In genomic region chr1:55071477-55071876, GRCh38 we compare ENCODE assay signal across 8 cellular contexts. TPM values are rescaled to one million over a fixed set of nuclear protein-coding genes. Genes with fewer than 3 reads are reported as not detected.
DNase-seq lines count a peak whose midpoint lies in the region; ATAC-seq, FAIRE-seq and TF ChIP-seq lines count a peak whose summit lies in the region.

No MANE protein-coding gene starts in this region.

- dilution Hi-C loops in keratinocyte (cut with MboI; ENCODE audit: extremely low pct_ligation_motif_present, low sequenced_read_pairs) = no loop called here

- H3K4me1 Mint-ChIP-seq in activated CD8-positive, alpha-beta memory T cell treated with anti-CD3 and anti-CD28 coated beads, Interleukin-2, amount 10 ng/mL, durations not matched to agents 7 days and 5 days = peaks cover 31% of the 10 kb centered on the region
- peaks cover 41% of the 10 kb centered on the region for H3K4me1 Mint-ChIP-seq in activated T-helper 2 cell treated with anti-CD3 and anti-CD28 coated beads, Interferon-gamma antibody, Interleukin-2, Interleukin-4, amounts not matched to agents 10 μg/mL and 5 μg/mL and 100 μg/mL, durations not matched to agents 14 hours and 24 hours and 36 hours (ENCODE audit: low read depth)

- no peak for TF ChIP-seq POLR2A in Peyer's patch (IDR thresholded peaks at IDR 0.05)

- TF ChIP-seq CTCF in keratinocyte (optimal IDR thresholded peaks at IDR 0.05 in 1 of 3, IDR thresholded peaks at IDR 0.05 in 1 of 3, conservative IDR thresholded peaks at IDR 0.05 in 1 of 3; ENCODE audit: extremely low read depth in 1 of 3, insufficient read depth in 2 of 3, low read length in 3 of 3) = peak; percentile 55 to 82 (median 65)
- TF ChIP-seq CTCF in Peyer's patch (IDR thresholded peaks at IDR 0.05) = peak in 2 of 6 experiments; percentile 11 to 23

- H3K4me3 Mint-ChIP-seq in activated CD8-positive, alpha-beta memory T cell treated with anti-CD3 and anti-CD28 coated beads, Interleukin-2, amount 10 ng/mL, durations not matched to agents 7 days and 5 days = no peak overlapping the region
- H3K4me3 Mint-ChIP-seq in activated T-helper 2 cell treated with anti-CD3 and anti-CD28 coated beads, Interferon-gamma antibody, Interleukin-2, Interleukin-4, amounts not matched to agents 10 μg/mL and 5 μg/mL and 100 μg/mL, durations not matched to agents 14 hours and 24 hours and 36 hours (ENCODE audit: low read depth) = no peak overlapping the region

- H3K9me3 Mint-ChIP-seq in activated CD8-positive, alpha-beta memory T cell treated with anti-CD3 and anti-CD28 coated beads, Interleukin-2, amount 10 ng/mL, durations not matched to agents 7 days and 5 days (ENCODE audit: low read depth) = no peaks in the 10 kb centered on the region
- no peaks in the 10 kb centered on the region for H3K9me3 Mint-ChIP-seq in activated T-helper 2 cell treated with anti-CD3 and anti-CD28 coated beads, Interferon-gamma antibody, Interleukin-2, Interleukin-4, amounts not matched to agents 10 μg/mL and 5 μg/mL and 100 μg/mL, durations not matched to agents 14 hours and 24 hours and 36 hours

- no peaks in the 10 kb centered on the region for H3K27me3 Mint-ChIP-seq in activated CD8-positive, alpha-beta memory T cell treated with anti-CD3 and anti-CD28 coated beads, Interleukin-2, amount 10 ng/mL, durations not matched to agents 7 days and 5 days
- no peaks in the 10 kb centered on the region for H3K27me3 Mint-ChIP-seq in activated T-helper 2 cell treated with anti-CD3 and anti-CD28 coated beads, Interferon-gamma antibody, Interleukin-2, Interleukin-4, amounts not matched to agents 10 μg/mL and 5 μg/mL and 100 μg/mL, durations not matched to agents 14 hours and 24 hours and 36 hours (ENCODE audit: low read depth)

- H3K4me1 ChIP-seq in keratinocyte (ENCODE audit: control insufficient read depth, extremely low read depth, insufficient read depth, low read length) (no peaks in the 10 kb centered on the region), Peyer's patch (no peaks in the 10 kb centered on the region)

- no peak overlapping the region for H3K9ac ChIP-seq in keratinocyte (ENCODE audit: control insufficient read depth, extremely low read depth, insufficient read depth, low read length)

- FAIRE-seq in keratinocyte (lab: Jason Lieb, UNC) = peak; percentile 81

- no peaks in the 10 kb centered on the region for H3K79me2 ChIP-seq in keratinocyte (ENCODE audit: control insufficient read depth, insufficient read depth, low read length)

- H3K27ac Mint-ChIP-seq in activated CD8-positive, alpha-beta memory T cell treated with anti-CD3 and anti-CD28 coated beads, Interleukin-2, amount 10 ng/mL, durations not matched to agents 7 days and 5 days = no peak overlapping the region
- peak overlapping the region; percentile 39 for H3K27ac Mint-ChIP-seq in activated T-helper 2 cell treated with anti-CD3 and anti-CD28 coated beads, Interferon-gamma antibody, Interleukin-2, Interleukin-4, amounts not matched to agents 10 μg/mL and 5 μg/mL and 100 μg/mL, durations not matched to agents 14 hours and 24 hours and 36 hours

- H3K36me3 ChIP-seq in keratinocyte (ENCODE audit: control insufficient read depth in 2 of 2, extremely low read depth in 1 of 2, insufficient read depth in 2 of 2, low read length in 2 of 2) (peaks cover 31 to 58% of the 10 kb centered on the region in 2 experiments), Peyer's patch (peaks cover 0 to 94% (median 0%) of the 10 kb centered on the region in 3 donors)

- H3K36me3 Mint-ChIP-seq in activated CD8-positive, alpha-beta memory T cell treated with anti-CD3 and anti-CD28 coated beads, Interleukin-2, amount 10 ng/mL, durations not matched to agents 7 days and 5 days = peaks cover 60% of the 10 kb centered on the region
- H3K36me3 Mint-ChIP-seq in activated T-helper 2 cell treated with anti-CD3 and anti-CD28 coated beads, Interferon-gamma antibody, Interleukin-2, Interleukin-4, amounts not matched to agents 10 μg/mL and 5 μg/mL and 100 μg/mL, durations not matched to agents 14 hours and 24 hours and 36 hours (ENCODE audit: low read depth) = peaks cover 85% of the 10 kb centered on the region

- H2AFZ ChIP-seq in keratinocyte (ENCODE audit: control insufficient read depth, low read length) = no peak overlapping the region

- intact Hi-C loops in activated T-helper 2 cell treated with anti-CD3 and anti-CD28 coated beads, Interferon-gamma antibody, Interleukin-2, Interleukin-4, amounts not matched to agents 10 μg/mL and 5 μg/mL and 100 μg/mL, durations not matched to agents 14 hours and 24 hours and 36 hours (cut with micrococcal nuclease) = loop anchor here (1.0 kb wide), 1 partner anchor 267 kb away; no protein-coding TSS in a partner anchor

- CTCF ChIA-PET in activated CD8-positive, alpha-beta memory T cell treated with anti-CD3 and anti-CD28 coated beads, Interleukin-2, amount 10 ng/mL, durations not matched to agents 7 days and 5 days (lab: Charles Lee) = interaction anchor here (0.9 to 1.1 kb wide), 2 partner anchors 10 to 266 kb away, joined by 3 to 4 read pairs; no protein-coding TSS in a partner anchor

- H4K20me1 ChIP-seq in keratinocyte (ENCODE audit: control insufficient read depth, extremely low read depth, insufficient read depth, low read length) = peaks cover 5% of the 10 kb centered on the region

- peak; percentile 41 for DNase-seq in activated CD8-positive, alpha-beta memory T cell treated with anti-CD3 and anti-CD28 coated beads, Interleukin-2, amount 10 ng/mL, durations not matched to agents 7 days and 5 days
- DNase-seq in activated CD8-positive, alpha-beta memory T cell treated with anti-CD3 and anti-CD28 coated beads for 24 hours = no peak
- DNase-seq in NCI-H1694 treated with DMSO at 0.1 percent for 48 hours (lab: John Stamatoyannopoulos, UW) = peak; percentile 68
- DNase-seq in activated T-helper 2 cell treated with anti-CD3 and anti-CD28 coated beads, Interferon-gamma antibody, Interleukin-2, Interleukin-4, amounts not matched to agents 10 μg/mL and 5 μg/mL and 100 μg/mL, durations not matched to agents 14 hours and 24 hours and 36 hours (ENCODE audit: low spot score) = no peak
- DNase-seq in keratinocyte (ENCODE audit: low read depth, low spot score) = no peak
- no peak for DNase-seq in epidermal melanocyte (ENCODE audit: insufficient read length, low spot score)
- DNase-seq in DMS153 treated with DMSO at 0.1 percent for 48 hours (lab: John Stamatoyannopoulos, UW; ENCODE audit: unreplicated experiment) = no peak
- DNase-seq in Peyer's patch = no peak

- H3K27me3 ChIP-seq in keratinocyte (ENCODE audit: control insufficient read depth, extremely low read depth, insufficient read depth, low read length) (no peaks in the 10 kb centered on the region), Peyer's patch (no peaks in the 10 kb centered on the region)

- ATAC-seq in activated CD8-positive, alpha-beta memory T cell treated with anti-CD3 and anti-CD28 coated beads, Interleukin-2, amount 10 ng/mL, durations not matched to agents 7 days and 5 days = peak; percentile 43

- H3K9me1 ChIP-seq in keratinocyte (ENCODE audit: control insufficient read depth, extremely low read depth, insufficient read depth, low read length) = no peaks in the 10 kb centered on the region

- no peak overlapping the region for H3K27ac ChIP-seq in keratinocyte (ENCODE audit: control insufficient read depth, insufficient read depth, low read length)
- H3K27ac ChIP-seq in Peyer's patch = no peak overlapping the region

- H3K4me2 ChIP-seq in keratinocyte (ENCODE audit: control insufficient read depth, extremely low read depth, insufficient read depth, low read depth, low read length) = no peak overlapping the region

- no peak overlapping the region for H3K4me3 ChIP-seq in keratinocyte (ENCODE audit: control insufficient read depth in 2 of 3, extremely low read depth in 1 of 3, insufficient read depth in 2 of 3, low read depth in 1 of 3, low read length in 3 of 3)
- no peak overlapping the region for H3K4me3 ChIP-seq in Peyer's patch

- H3K9me3 ChIP-seq in keratinocyte (ENCODE audit: control insufficient read depth, low read depth, low read length) (no peaks in the 10 kb centered on the region), Peyer's patch (no peaks in the 10 kb centered on the region)

RNA-seq across cellular contexts. Expression of gene PCSK9, which starts 32.1 kb away (rescaled TPM):
- under 1 TPM in 1 of 2 experiments, not detected in 1; 0.07 TPM for total RNA-seq in activated CD8-positive, alpha-beta memory T cell treated with anti-CD3 and anti-CD28 coated beads, Interleukin-2, amount 10 ng/mL, durations not matched to agents 7 days and 5 days
- total RNA-seq in activated T-helper 2 cell treated with anti-CD3 and anti-CD28 coated beads, Interferon-gamma antibody, Interleukin-2, Interleukin-4, amounts not matched to agents 10 μg/mL and 5 μg/mL and 100 μg/mL, durations not matched to agents 14 hours and 24 hours and 36 hours = 0.05 and 0.07 TPM in 2 replicates
- polyA plus RNA-seq in keratinocyte = 56.0 to 86.2 TPM (median 61.7 TPM) in 3 replicates
- polyA plus RNA-seq in keratinocyte (2011; ENCODE audit: low read depth) = 1.7 TPM
- 13.3 and 22.9 TPM in 2 replicates for polyA plus RNA-seq in keratinocyte (2011; cell fraction: cytosol; rRNA removed)
- polyA plus RNA-seq in keratinocyte (2011; cell fraction: nucleus; rRNA removed) = 101 and 129 TPM in 2 replicates
- 7.3 and 119 TPM in 2 replicates for polyA plus RNA-seq in keratinocyte (2012; ENCODE audit: low replicate concordance)
- 42.3 to 107 TPM (median 53.2 TPM) in 3 replicates for polyA minus RNA-seq in keratinocyte
- polyA minus RNA-seq in keratinocyte (2011; cell fraction: cytosol; rRNA and poly(A)+ RNA removed) = 71.6 TPM
- polyA minus RNA-seq in keratinocyte (2011; cell fraction: nucleus; rRNA and poly(A)+ RNA removed) = 148 and 180 TPM in 2 replicates
- 10 to 100 TPM in 2 of 4 donors, 1 to 10 TPM in 2; 3.5 to 18.4 (median 8.5) TPM for total RNA-seq in Peyer's patch

Comparison
In these comparisons a context has a peak if more than half of its experiments do, and no peak if none do; other contexts are left out.
1. DNase-seq: peak in activated CD8-positive, alpha-beta memory T cell treated with anti-CD3 and anti-CD28 coated beads, Interleukin-2, amount 10 ng/mL, durations not matched to agents 7 days and 5 days (single experiment) and NCI-H1694 treated with DMSO at 0.1 percent for 48 hours (single experiment); none in activated CD8-positive, alpha-beta memory T cell treated with anti-CD3 and anti-CD28 coated beads for 24 hours (single experiment), activated T-helper 2 cell treated with anti-CD3 and anti-CD28 coated beads, Interferon-gamma antibody, Interleukin-2, Interleukin-4, amounts not matched to agents 10 μg/mL and 5 μg/mL and 100 μg/mL, durations not matched to agents 14 hours and 24 hours and 36 hours (single experiment), keratinocyte (single experiment), epidermal melanocyte (single experiment), DMS153 treated with DMSO at 0.1 percent for 48 hours (single experiment) and Peyer's patch (0 of 3).